In genomic region chrX:27491397-27491796, GRCh38 we compare ENCODE assay signal across 35 cellular contexts. TPM values are rescaled to one million over a fixed set of nuclear protein-coding genes. Genes with fewer than 3 reads are reported as not detected.
"Had no signal": no experiment of that assay in that cellular context is flagged by ENCODE, and none has a peak within 500 bp of the region (broad histone marks: within the 10 kb centered on the region; RNA-seq: fewer than 3 reads in every experiment).

No MANE protein-coding gene starts in this region.

- H3K4me1 ChIP-seq: parathyroid adenoma, psoas muscle, spleen, suprapubic skin, testis, tibial artery, transverse colon, upper lobe of right lung, uterus had no signal

- H3K9me3 ChIP-seq: ovary, psoas muscle, spleen, suprapubic skin, testis, tibial artery, transverse colon, upper lobe of right lung, uterus had no signal

- H3K4me3 ChIP-seq: ovary, psoas muscle, skin epidermis, smooth muscle cell, spleen, suprapubic skin, testis, tibial artery, transverse colon, upper lobe of right lung, uterus had no signal

- ATAC-seq: naive thymus-derived CD8-positive, alpha-beta T cell; natural killer cell treated with Interleukin-12 subunit alpha and Interleukin-12 subunit beta and Interleukin-15 and Interleukin-18, amount 100 ng/mL, for 72 hours; psoas muscle; right cardiac atrium; sciatic nerve; stimulated activated memory B cell treated with anti-CD40 and anti-IgM and Interleukin-4, amounts not matched to agents 10 μg/mL and 1 μg/mL and 100 μg/mL, for 72 hours; stimulated activated naive CD8-positive, alpha-beta T cell treated with anti-CD3 and anti-CD28 coated beads, Interleukin-15, amount 100 ng/mL, for 72 hours; stimulated activated naive CD8-positive, alpha-beta T cell treated with anti-CD3 and anti-CD28 coated beads, Interleukin-15, Interleukin-2, amounts not matched to agents 100 U/mL and 50 U/mL, for 24 hours; upper lobe of right lung had no signal

- H3K79me2 ChIP-seq: parathyroid adenoma had no signal

- H3K27ac ChIP-seq: ovary, parathyroid adenoma, psoas muscle, skin epidermis, spleen, suprapubic skin, testis, tibial artery, transverse colon, upper lobe of right lung, uterus had no signal

- H3K9ac ChIP-seq: parathyroid adenoma had no signal

- H2AFZ ChIP-seq: parathyroid adenoma had no signal

- H3K36me3 ChIP-seq: ovary, spleen, suprapubic skin, tibial artery, transverse colon, upper lobe of right lung, uterus had no signal

- DNase-seq: naive thymus-derived CD8-positive, alpha-beta T cell; nephron progenitor cell; occipital lobe; ovary; posterior cingulate gyrus; psoas muscle; right cardiac atrium; spleen; stimulated activated CD4-positive, alpha-beta T cell treated with anti-CD3 and anti-CD28 coated beads, Interleukin-12 subunit alpha, Interleukin-12 subunit beta, amount 100 ng/mL, for 4 hours; stimulated activated CD4-positive, alpha-beta T cell treated with anti-CD3 and anti-CD28 coated beads, Interleukin-1b, Interleukin-23, amount 100 ng/mL, for 48 hours; stimulated activated CD4-positive, alpha-beta T cell treated with anti-CD3 and anti-CD28 coated beads, Interleukin-4, amount 100 ng/mL, for 1 hour; stimulated activated CD4-positive, alpha-beta T cell treated with anti-CD3 and anti-CD28 coated beads, Interleukin-4, amount 100 ng/mL, for 4 hours; stimulated activated CD8-positive, alpha-beta memory T cell treated with anti-CD3 and anti-CD28 coated beads, Interleukin-4, amount 100 ng/mL, for 48 hours; stimulated activated naive CD4-positive, alpha-beta T cell; stimulated activated naive CD8-positive, alpha-beta T cell treated with anti-CD3 and anti-CD28 coated beads, Interleukin-15, amount 100 ng/mL, for 72 hours; stimulated activated naive CD8-positive, alpha-beta T cell treated with anti-CD3 and anti-CD28 coated beads, Interleukin-15, Interleukin-2, amounts not matched to agents 100 U/mL and 50 U/mL, for 24 hours; substantia nigra; testis; tibial artery; transverse colon; upper lobe of right lung; uterus had no signal

- H3K27me3 ChIP-seq: ovary, spleen, suprapubic skin, testis, tibial artery, transverse colon, upper lobe of right lung, uterus had no signal

- H3K4me2 ChIP-seq: smooth muscle cell had no signal

RNA-seq across cellular contexts. Expression of gene PPP4R3C, which starts 28.3 kb away (rescaled TPM):
- total RNA-seq: naive thymus-derived CD8-positive, alpha-beta T cell; natural killer cell treated with Interleukin-12 subunit alpha and Interleukin-12 subunit beta and Interleukin-15 and Interleukin-18, amount 100 ng/mL, for 72 hours; neural crest cell; occipital lobe; osteoblast; ovary; progenitor cell of endocrine pancreas; psoas muscle; renal cortical epithelial cell; right cardiac atrium; sciatic nerve; smooth muscle cell; spleen; suprapubic skin; transverse colon; upper lobe of right lung; urinary bladder; uterus had no signal
- polyA plus RNA-seq: naive thymus-derived CD8-positive, alpha-beta T cell; ovary; psoas muscle; right cardiac atrium; smooth muscle cell; spleen; thymus; urinary bladder had no signal
